Comparison of ENCODE assay signal across 14 cellular contexts in genomic region chr14:97273540-97273939, GRCh38.
"Had no signal": no experiment of that assay in that cellular context is flagged by ENCODE, and none has a peak within 500 bp of the region (broad histone marks: within the 10 kb centered on the region; RNA-seq: fewer than 3 reads in every experiment).

No MANE protein-coding gene starts in this region.

- H3K4me3 Mint-ChIP-seq: activated CD4-positive, alpha-beta memory T cell treated with anti-CD3 and anti-CD28 coated beads, Interleukin-2, amount 10 ng/mL, durations not matched to agents 7 days and 5 days; activated T-cell treated with anti-CD3 and anti-CD28 coated beads, Interleukin-2, amount 50 U/mL, for 24 hours; neural crest cell; stimulated activated naive CD8-positive, alpha-beta T cell treated with anti-CD3 and anti-CD28 coated beads, Interleukin-15, Interleukin-2, amounts not matched to agents 100 ng/mL and 50 ng/mL, for 24 hours had no signal

- H3K27ac ChIP-seq: adrenal gland, dorsolateral prefrontal cortex, hepatocyte, suprapubic skin, upper lobe of left lung had no signal

- DNase-seq: activated CD4-positive, alpha-beta memory T cell treated with anti-CD3 and anti-CD28 coated beads, Interleukin-2, amount 10 ng/mL, durations not matched to agents 7 days and 5 days; activated naive CD4-positive, alpha-beta T cell treated with anti-CD3 and anti-CD28 coated beads, Interleukin-2, amount 50 U/mL, for 16 hours; activated T-cell treated with anti-CD3 and anti-CD28 coated beads, Interleukin-2, amount 50 U/mL, for 24 hours; adrenal gland; dorsolateral prefrontal cortex; islet precursor cell; midbrain; upper lobe of left lung had no signal

- ATAC-seq: sciatic nerve had no signal

- H3K27ac Mint-ChIP-seq: activated CD4-positive, alpha-beta memory T cell treated with anti-CD3 and anti-CD28 coated beads, Interleukin-2, amount 10 ng/mL, durations not matched to agents 7 days and 5 days; activated T-cell treated with anti-CD3 and anti-CD28 coated beads, Interleukin-2, amount 50 U/mL, for 24 hours; stimulated activated naive CD8-positive, alpha-beta T cell treated with anti-CD3 and anti-CD28 coated beads, Interleukin-15, Interleukin-2, amounts not matched to agents 100 ng/mL and 50 ng/mL, for 24 hours had no signal

- H3K27me3 Mint-ChIP-seq: stimulated activated naive CD8-positive, alpha-beta T cell treated with anti-CD3 and anti-CD28 coated beads, Interleukin-15, Interleukin-2, amounts not matched to agents 100 ng/mL and 50 ng/mL, for 24 hours had no signal

- H3K9me3 Mint-ChIP-seq: activated CD4-positive, alpha-beta memory T cell treated with anti-CD3 and anti-CD28 coated beads, Interleukin-2, amount 10 ng/mL, durations not matched to agents 7 days and 5 days; activated T-cell treated with anti-CD3 and anti-CD28 coated beads, Interleukin-2, amount 50 U/mL, for 24 hours; stimulated activated naive CD8-positive, alpha-beta T cell treated with anti-CD3 and anti-CD28 coated beads, Interleukin-15, Interleukin-2, amounts not matched to agents 100 ng/mL and 50 ng/mL, for 24 hours had no signal

- H3K4me3 ChIP-seq: adrenal gland, dorsolateral prefrontal cortex, hepatocyte, lung, suprapubic skin, upper lobe of left lung had no signal
